23 cellular contexts compared by ENCODE assay signal in the genomic region with DNA sequence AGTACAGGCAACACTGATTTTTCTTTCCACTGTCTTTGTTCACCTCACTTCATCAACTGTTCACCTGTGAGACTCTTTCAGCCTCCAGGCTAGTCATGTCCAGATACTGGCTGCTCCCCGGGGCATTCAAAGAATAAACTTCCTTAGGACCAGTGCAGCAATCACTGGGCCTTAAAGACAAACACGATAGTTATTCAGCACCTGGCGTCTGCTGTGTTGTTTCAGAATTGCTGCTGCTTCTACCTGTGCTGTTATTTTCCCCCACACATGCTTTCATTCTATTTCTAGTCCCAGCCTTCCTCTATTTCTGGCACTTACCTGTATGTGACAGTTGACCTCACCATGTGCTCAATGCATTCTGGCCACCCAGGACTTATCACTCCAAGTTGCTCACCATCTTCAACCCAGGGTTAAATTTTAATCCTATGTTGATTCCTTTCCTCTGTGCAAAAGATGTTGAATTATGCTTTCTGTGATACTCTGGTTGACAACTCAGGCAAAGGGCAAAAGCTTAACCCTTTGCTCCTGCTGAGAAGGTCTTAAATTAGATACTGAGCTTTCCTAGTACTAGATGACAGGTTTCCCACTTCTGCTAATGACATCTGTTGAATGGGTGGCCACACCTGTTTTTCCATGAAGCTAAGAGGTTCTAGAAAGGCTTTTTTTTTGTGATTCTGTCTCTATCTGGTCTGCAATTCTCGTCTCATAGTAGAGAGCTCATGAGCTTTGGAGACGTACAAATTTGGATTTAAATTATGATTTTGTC. TPM values are rescaled to one million over a fixed set of nuclear protein-coding genes. Genes with fewer than 3 reads are reported as not detected.
DNase-seq lines count a peak whose midpoint lies in the region; ATAC-seq and TF ChIP-seq lines count a peak whose summit lies in the region.
"Had no signal": no experiment of that assay in that cellular context is flagged by ENCODE, and none has a peak within 500 bp of the region (broad histone marks: within the 10 kb centered on the region; RNA-seq: fewer than 3 reads in every experiment).

No MANE protein-coding gene starts in this region.

- H3F3A ChIP-seq in MM.1S (ENCODE audit: insufficient read depth, low read length), result peaks cover 19% of the 10 kb centered on the region

- no peak for TF ChIP-seq CTCF in MM.1S (IDR thresholded peaks at IDR 0.05; ENCODE audit: low read length)
- no peak for TF ChIP-seq CTCF in type B pancreatic cell (conservative IDR thresholded peaks at IDR 0.05)
- TF ChIP-seq CTCF in upper lobe of right lung (IDR thresholded peaks at IDR 0.05), result no peak
- no peak for TF ChIP-seq CTCF in natural killer cell (IDR thresholded peaks at IDR 0.05)

- H3K36me3 ChIP-seq in MM.1S (replicated peaks; ENCODE audit: insufficient read depth, low read length) (no peaks in the 10 kb centered on the region), upper lobe of right lung (no peaks in the 10 kb centered on the region)
- H3K36me3 ChIP-seq: sigmoid colon, tibial nerve had no signal

- H3K27me3 ChIP-seq in MM.1S (replicated peaks; ENCODE audit: insufficient read depth, low read length) (no peaks in the 10 kb centered on the region), upper lobe of right lung (no peaks in the 10 kb centered on the region)
- H3K27me3 ChIP-seq: sigmoid colon, tibial nerve had no signal

- H3K9me3 ChIP-seq in MM.1S (replicated peaks; ENCODE audit: insufficient read depth, low read length), result no peaks in the 10 kb centered on the region
- H3K9me3 ChIP-seq in upper lobe of right lung, result no peaks in the 10 kb centered on the region
- H3K9me3 ChIP-seq: sigmoid colon, tibial nerve had no signal

- peak overlapping the region; percentile 38; the same call in 1 of the 2 replicates for H3K9ac ChIP-seq in MM.1S (ENCODE audit: low read length)

- H3K27me3 Mint-ChIP-seq in type B pancreatic cell (no peaks in the 10 kb centered on the region), natural killer cell (ENCODE audit: low read depth in 2 of 2) (no peaks in the 10 kb centered on the region)

- no peaks in the 10 kb centered on the region for H3K79me2 ChIP-seq in MM.1S (ENCODE audit: low read length)

- no peaks in the 10 kb centered on the region for H3K9me2 ChIP-seq in MM.1S (replicated peaks; ENCODE audit: insufficient read depth, low read length)

- DNase-seq in NCI-H1417 (lab: John Stamatoyannopoulos, UW), result peak in 2 of 3 experiments; percentile 41 to 73
- DNase-seq in NCI-H1417 treated with DMSO at 0.1 percent for 48 hours (lab: John Stamatoyannopoulos, UW), result no peak
- DNase-seq in MM.1S, result peak; percentile 79
- no peak for DNase-seq in type B pancreatic cell (ENCODE audit: extremely low spot score, unreplicated experiment)
- no peak for DNase-seq in dermis blood vessel endothelial cell
- no peak for DNase-seq in upper lobe of right lung
- DNase-seq in natural killer cell, result no peak
- DNase-seq: activated CD8-positive, alpha-beta memory T cell treated with anti-CD3 and anti-CD28 coated beads for 24 hours; Kasumi-1; kidney glomerular epithelial cell; NCI-H187 treated with DMSO at 0.1 percent for 48 hours; occipital lobe; SHP77; sigmoid colon; stimulated activated CD4-positive, alpha-beta T cell treated with anti-CD3 and anti-CD28 coated beads, Interleukin-4, amount 100 ng/mL, for 24 hours had no signal

- H4K20me1 ChIP-seq in MM.1S (ENCODE audit: insufficient read depth, low read length), result no peaks in the 10 kb centered on the region

- intact Hi-C loops in upper lobe of right lung (cut with DNase I), result no loop called here
- intact Hi-C loops in natural killer cell (cut with micrococcal nuclease), result no loop called here

- H3K4me1 ChIP-seq in MM.1S (ENCODE audit: low read length) (peaks cover 31% of the 10 kb centered on the region), upper lobe of right lung (peaks cover 7% of the 10 kb centered on the region)
- H3K4me1 ChIP-seq: sigmoid colon, tibial nerve had no signal

- peak overlapping the region; percentile 52 for H2AFZ ChIP-seq in MM.1S (ENCODE audit: low read length)

- H3K9me3 Mint-ChIP-seq in type B pancreatic cell (no peaks in the 10 kb centered on the region), natural killer cell (peaks cover 3 to 8% of the 10 kb centered on the region in 2 donors)

- peak; percentile 74 for ATAC-seq in HG02642 (IDR thresholded peaks at IDR 0.05; ENCODE audit: poor library complexity, unreplicated experiment)
- ATAC-seq in upper lobe of right lung, result no peak
- ATAC-seq in natural killer cell, result no peak
- ATAC-seq: GM12878 had no signal

- H3K27ac ChIP-seq in MM.1S (ENCODE audit: low read length) (peak overlapping the region; percentile 85), upper lobe of right lung (no peak overlapping the region)
- H3K27ac ChIP-seq: 22Rv1, C4-2B, epithelial cell of prostate, sigmoid colon, tibial nerve had no signal

- H3K4me3 ChIP-seq in MM.1S (ENCODE audit: low read length) (peak overlapping the region; percentile 23; the same call in 1 of the 2 replicates), upper lobe of right lung (no peak overlapping the region)
- H3K4me3 ChIP-seq: GM12878, sigmoid colon, tibial nerve had no signal

- H3K4me1 Mint-ChIP-seq in type B pancreatic cell (ENCODE audit: unreplicated experiment), result peaks cover 6% of the 10 kb centered on the region
- no peaks in the 10 kb centered on the region for H3K4me1 Mint-ChIP-seq in natural killer cell

- no peaks in the 10 kb centered on the region for H3K36me3 Mint-ChIP-seq in type B pancreatic cell
- no peaks in the 10 kb centered on the region for H3K36me3 Mint-ChIP-seq in natural killer cell

- H3K4me3 Mint-ChIP-seq in type B pancreatic cell (no peak overlapping the region), natural killer cell (no peak overlapping the region)

- H3K4me2 ChIP-seq in MM.1S (ENCODE audit: low read depth, low read length), result peak overlapping the region; percentile 54

- H3K27ac Mint-ChIP-seq in type B pancreatic cell (peak overlapping the region; percentile 14), natural killer cell (no peak overlapping the region)
- H3K27ac Mint-ChIP-seq: activated T-helper 2 cell treated with anti-CD3 and anti-CD28 coated beads, Interferon-gamma antibody, Interleukin-2, Interleukin-4, amounts not matched to agents 10 μg/mL and 5 μg/mL and 100 μg/mL, durations not matched to agents 14 hours and 24 hours and 36 hours had no signal

RNA-seq across cellular contexts. Expression of a gene that starts 41.4 kb away (rescaled TPM):
- 0.36 and 1.3 TPM in 2 replicates for total RNA-seq in type B pancreatic cell (ENCODE audit: low replicate concordance)
- under 0.01 TPM in 1 of 2 replicates, not detected in the other for total RNA-seq in dermis blood vessel endothelial cell
- total RNA-seq in upper lobe of right lung, result 9.8 TPM
- not detected for total RNA-seq in natural killer cell
- total RNA-seq: activated T-helper 2 cell treated with anti-CD3 and anti-CD28 coated beads, Interferon-gamma antibody, Interleukin-2, Interleukin-4, amounts not matched to agents 10 μg/mL and 5 μg/mL and 100 μg/mL, durations not matched to agents 14 hours and 24 hours and 36 hours; GM12878; mononuclear cell had no signal

Comparison
In these comparisons a context has a peak if more than half of its experiments do, and no peak if none do; other contexts are left out.
1. DNase-seq: peak in NCI-H1417 (2 of 3) and MM.1S (single experiment); none in NCI-H1417 treated with DMSO at 0.1 percent for 48 hours (single experiment), type B pancreatic cell (single experiment), dermis blood vessel endothelial cell (single experiment), upper lobe of right lung (single experiment) and natural killer cell (single experiment).